ENCODE assay signal across 17 cellular contexts in the genomic region with DNA sequence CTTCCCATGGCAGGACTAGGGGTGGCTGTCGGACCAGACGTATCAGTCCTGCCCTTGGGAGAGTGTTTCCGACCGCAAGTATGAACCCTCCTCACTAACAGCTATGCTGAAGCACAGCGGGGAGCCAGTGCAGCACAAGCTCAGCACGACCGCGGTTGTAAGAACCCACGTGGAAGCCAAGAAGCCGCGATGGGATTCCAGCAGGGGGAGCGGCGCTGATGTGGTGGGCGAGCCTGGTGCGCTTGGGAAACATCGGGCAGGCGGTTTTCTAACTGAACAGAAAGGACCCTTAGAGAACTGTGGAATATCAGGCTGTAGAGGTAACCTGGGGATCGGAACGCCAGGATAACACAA.
"Had no signal": no experiment of that assay in that cellular context is flagged by ENCODE, and none has a peak within 500 bp of the region (broad histone marks: within the 10 kb centered on the region; RNA-seq: fewer than 3 reads in every experiment).

No MANE protein-coding gene starts in this region.

- H3K27me3 Mint-ChIP-seq: activated CD4-positive, alpha-beta T cell treated with anti-CD3 and anti-CD28 coated beads for 36 hours; activated CD8-positive, alpha-beta T cell treated with anti-CD3 and anti-CD28 coated beads for 36 hours; stimulated activated naive B cell treated with anti-CD40 and anti-IgM and Interleukin-4, amounts not matched to agents 10 μg/mL and 1 μg/mL and 100 μg/mL, for 72 hours had no signal

- DNase-seq: activated CD4-positive, alpha-beta T cell treated with anti-CD3 and anti-CD28 coated beads for 36 hours; activated CD8-positive, alpha-beta memory T cell treated with anti-CD3 and anti-CD28 coated beads, Interleukin-2, amount 50 U/mL, for 4 hours; activated CD8-positive, alpha-beta T cell treated with anti-CD3 and anti-CD28 coated beads for 36 hours; activated T-cell treated with anti-CD3 and anti-CD28 coated beads, Interleukin-2, amount 50 U/mL, for 72 hours; aorta; foreskin melanocyte; heart left ventricle; kidney; left ventricle myocardium inferior; sigmoid colon; stimulated activated CD4-positive, alpha-beta T cell treated with anti-CD3 and anti-CD28 coated beads, Interleukin-2, amount 100 ng/mL, for 24 hours; stimulated activated naive B cell treated with anti-CD40 and anti-IgM and Interleukin-4, amounts not matched to agents 10 μg/mL and 1 μg/mL and 100 μg/mL, for 72 hours; transverse colon had no signal

- H3K27ac ChIP-seq: heart left ventricle, left ventricle myocardium inferior, neutrophil, sigmoid colon, transverse colon, VCaP had no signal

- H3K9me3 ChIP-seq: heart left ventricle, left ventricle myocardium inferior, neutrophil, sigmoid colon, transverse colon had no signal

- H3K9me3 Mint-ChIP-seq: activated CD8-positive, alpha-beta T cell treated with anti-CD3 and anti-CD28 coated beads for 36 hours; activated T-cell treated with anti-CD3 and anti-CD28 coated beads, Interleukin-2, amount 50 U/mL, for 72 hours; memory B cell; stimulated activated naive B cell treated with anti-CD40 and anti-IgM and Interleukin-4, amounts not matched to agents 10 μg/mL and 1 μg/mL and 100 μg/mL, for 72 hours had no signal

- ATAC-seq: activated CD4-positive, alpha-beta T cell treated with anti-CD3 and anti-CD28 coated beads for 36 hours; activated CD8-positive, alpha-beta T cell treated with anti-CD3 and anti-CD28 coated beads for 36 hours; activated T-cell treated with anti-CD3 and anti-CD28 coated beads, Interleukin-2, amount 50 U/mL, for 72 hours; heart left ventricle; stimulated activated naive B cell treated with anti-CD40 and anti-IgM and Interleukin-4, amounts not matched to agents 10 μg/mL and 1 μg/mL and 100 μg/mL, for 72 hours had no signal

- H3K4me1 Mint-ChIP-seq: activated CD4-positive, alpha-beta T cell treated with anti-CD3 and anti-CD28 coated beads for 36 hours; memory B cell; stimulated activated naive B cell treated with anti-CD40 and anti-IgM and Interleukin-4, amounts not matched to agents 10 μg/mL and 1 μg/mL and 100 μg/mL, for 72 hours had no signal

- H3K4me1 ChIP-seq: sigmoid colon, transverse colon had no signal

- H3K4me3 ChIP-seq: heart left ventricle, left ventricle myocardium inferior, sigmoid colon, transverse colon had no signal

- H3K36me3 ChIP-seq: heart left ventricle, left ventricle myocardium inferior, neutrophil, sigmoid colon, transverse colon had no signal

- H3K27ac Mint-ChIP-seq: activated CD4-positive, alpha-beta T cell treated with anti-CD3 and anti-CD28 coated beads for 36 hours; activated CD8-positive, alpha-beta T cell treated with anti-CD3 and anti-CD28 coated beads for 36 hours; activated T-cell treated with anti-CD3 and anti-CD28 coated beads, Interleukin-2, amount 50 U/mL, for 72 hours; memory B cell; progenitor cell of endocrine pancreas; stimulated activated naive B cell treated with anti-CD40 and anti-IgM and Interleukin-4, amounts not matched to agents 10 μg/mL and 1 μg/mL and 100 μg/mL, for 72 hours had no signal

- H3K36me3 Mint-ChIP-seq: memory B cell; stimulated activated naive B cell treated with anti-CD40 and anti-IgM and Interleukin-4, amounts not matched to agents 10 μg/mL and 1 μg/mL and 100 μg/mL, for 72 hours had no signal

- H3K27me3 ChIP-seq: heart left ventricle, sigmoid colon, transverse colon had no signal

- H3K4me3 Mint-ChIP-seq: activated CD4-positive, alpha-beta T cell treated with anti-CD3 and anti-CD28 coated beads for 36 hours; activated CD8-positive, alpha-beta T cell treated with anti-CD3 and anti-CD28 coated beads for 36 hours; activated T-cell treated with anti-CD3 and anti-CD28 coated beads, Interleukin-2, amount 50 U/mL, for 72 hours; memory B cell; stimulated activated naive B cell treated with anti-CD40 and anti-IgM and Interleukin-4, amounts not matched to agents 10 μg/mL and 1 μg/mL and 100 μg/mL, for 72 hours had no signal
